1 cellular context compared by ENCODE assay signal in the genomic region with DNA sequence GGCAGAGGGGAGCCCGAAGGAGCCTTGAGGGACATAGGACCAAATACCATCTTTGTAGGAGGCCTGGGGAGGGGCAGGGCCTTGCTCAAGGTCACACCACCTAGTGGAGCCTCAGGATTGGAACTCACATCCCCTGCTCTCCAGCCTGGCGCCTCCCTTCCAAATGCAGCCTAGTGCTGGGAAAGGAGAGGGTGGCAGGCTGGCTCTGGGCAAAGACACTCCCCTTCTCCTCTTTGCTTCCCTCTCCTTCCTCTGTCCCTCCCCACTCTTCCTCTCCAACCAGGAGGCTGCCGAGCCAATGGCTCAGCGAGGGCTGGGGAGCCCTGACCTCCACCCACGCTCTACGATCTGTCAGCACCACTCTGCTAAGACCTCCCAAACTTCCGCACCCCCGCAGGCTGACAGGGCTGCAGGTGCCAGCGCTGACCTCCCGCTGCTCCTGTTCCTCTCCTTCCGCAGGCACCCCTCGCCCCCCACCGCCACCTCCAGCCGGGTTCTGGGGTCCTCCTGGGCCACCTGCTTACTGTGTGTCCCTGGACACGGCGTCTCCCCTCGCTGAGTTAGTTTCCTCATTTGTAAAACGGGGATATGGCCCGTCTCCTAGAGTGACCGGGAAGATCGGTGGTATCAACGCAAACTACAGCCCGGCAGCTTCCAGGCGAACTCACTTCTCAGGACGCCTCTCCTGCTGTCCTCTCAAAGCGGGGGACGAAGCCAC.
A peak's percentile ranks its signal among the peaks of the same experiment; 100 is the strongest.
TF ChIP-seq lines count a peak whose summit lies in the region.

No MANE protein-coding gene starts in this region.

TF ChIP-seq in HepG2, 621 proteins besides CTCF, POLR2A, EP300 and RAD21 (continued from another document and continues in another):
- TF ChIP-seq MED8 (CRISPR knock-in tag; IDR thresholded peaks at IDR 0.05; ENCODE audit: insufficient replicate concordance) (peak; percentile 68), ZNF749 (CRISPR knock-in tag; IDR thresholded peaks at IDR 0.05; ENCODE audit: borderline replicate concordance) (no peak), ZNF720 (CRISPR knock-in tag; IDR thresholded peaks at IDR 0.05) (no peak), ZNF776 (CRISPR knock-in tag; IDR thresholded peaks at IDR 0.05) (peak; percentile 80), SRSF4 (IDR thresholded peaks at IDR 0.05; ENCODE audit: low read depth, low read length, poor library complexity, severe bottlenecking) (peak; percentile 26), ZFAT (CRISPR knock-in tag; conservative IDR thresholded peaks at IDR 0.05) (no peak), FOXM1 (CRISPR knock-in tag; IDR thresholded peaks at IDR 0.05) (no peak), DMAP1 (CRISPR knock-in tag; IDR thresholded peaks at IDR 0.05) (no peak), ZNF747 (CRISPR knock-in tag; IDR thresholded peaks at IDR 0.05; ENCODE audit: borderline replicate concordance) (no peak; the same call in 1 of the 2 replicates), ZSCAN30 (CRISPR knock-in tag; IDR thresholded peaks at IDR 0.05) (no peak), ZBTB7A (CRISPR knock-in tag; IDR thresholded peaks at IDR 0.05) (no peak), KLF15 (CRISPR knock-in tag; IDR thresholded peaks at IDR 0.05; ENCODE audit: borderline replicate concordance) (no peak), SATB2 (CRISPR knock-in tag; IDR thresholded peaks at IDR 0.05) (no peak), ZNF746 (CRISPR knock-in tag; IDR thresholded peaks at IDR 0.05) (peak; percentile 71; the same call in 1 of the 2 replicates), RARG (CRISPR knock-in tag; IDR thresholded peaks at IDR 0.05; ENCODE audit: low read depth) (no peak; the same call in 1 of the 2 replicates), SOX5 (CRISPR knock-in tag; IDR thresholded peaks at IDR 0.05; ENCODE audit: borderline replicate concordance) (no peak), ZSCAN31 (CRISPR knock-in tag; IDR thresholded peaks at IDR 0.05; ENCODE audit: low read depth) (0 out of 2 replicates have a peak, but pooled peaks have one; percentile 17), ZNF614 (CRISPR knock-in tag; IDR thresholded peaks at IDR 0.05; ENCODE audit: borderline replicate concordance) (no peak), GLI4 (CRISPR knock-in tag; IDR thresholded peaks at IDR 0.05; ENCODE audit: borderline replicate concordance) (0 out of 2 replicates have a peak, but pooled peaks have one; percentile 29), ARHGAP35 (CRISPR knock-in tag; IDR thresholded peaks at IDR 0.05; ENCODE audit: borderline replicate concordance) (no peak), PHF5A (CRISPR knock-in tag; IDR thresholded peaks at IDR 0.05; ENCODE audit: low read depth, unreplicated experiment) (no peak), ZNF552 (CRISPR knock-in tag; IDR thresholded peaks at IDR 0.05; ENCODE audit: borderline replicate concordance) (no peak), JUNB (CRISPR knock-in tag; IDR thresholded peaks at IDR 0.05; ENCODE audit: borderline replicate concordance) (no peak), ZKSCAN5 (CRISPR knock-in tag; IDR thresholded peaks at IDR 0.05) (no peak), HOXD1 (CRISPR knock-in tag; IDR thresholded peaks at IDR 0.05) (no peak)
- TF ChIP-seq, protein P1, sequence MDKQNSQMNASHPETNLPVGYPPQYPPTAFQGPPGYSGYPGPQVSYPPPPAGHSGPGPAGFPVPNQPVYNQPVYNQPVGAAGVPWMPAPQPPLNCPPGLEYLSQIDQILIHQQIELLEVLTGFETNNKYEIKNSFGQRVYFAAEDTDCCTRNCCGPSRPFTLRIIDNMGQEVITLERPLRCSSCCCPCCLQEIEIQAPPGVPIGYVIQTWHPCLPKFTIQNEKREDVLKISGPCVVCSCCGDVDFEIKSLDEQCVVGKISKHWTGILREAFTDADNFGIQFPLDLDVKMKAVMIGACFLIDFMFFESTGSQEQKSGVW (CRISPR knock-in tag; IDR thresholded peaks at IDR 0.05; ENCODE audit: borderline replicate concordance) = no peak
- TF ChIP-seq, protein P2, sequence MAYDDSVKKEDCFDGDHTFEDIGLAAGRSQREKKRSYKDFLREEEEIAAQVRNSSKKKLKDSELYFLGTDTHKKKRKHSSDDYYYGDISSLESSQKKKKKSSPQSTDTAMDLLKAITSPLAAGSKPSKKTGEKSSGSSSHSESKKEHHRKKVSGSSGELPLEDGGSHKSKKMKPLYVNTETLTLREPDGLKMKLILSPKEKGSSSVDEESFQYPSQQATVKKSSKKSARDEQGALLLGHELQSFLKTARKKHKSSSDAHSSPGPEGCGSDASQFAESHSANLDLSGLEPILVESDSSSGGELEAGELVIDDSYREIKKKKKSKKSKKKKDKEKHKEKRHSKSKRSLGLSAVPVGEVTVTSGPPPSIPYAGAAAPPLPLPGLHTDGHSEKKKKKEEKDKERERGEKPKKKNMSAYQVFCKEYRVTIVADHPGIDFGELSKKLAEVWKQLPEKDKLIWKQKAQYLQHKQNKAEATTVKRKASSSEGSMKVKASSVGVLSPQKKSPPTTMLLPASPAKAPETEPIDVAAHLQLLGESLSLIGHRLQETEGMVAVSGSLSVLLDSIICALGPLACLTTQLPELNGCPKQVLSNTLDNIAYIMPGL (CRISPR knock-in tag; IDR thresholded peaks at IDR 0.05; ENCODE audit: borderline replicate concordance in 1 of 2, low read depth in 1 of 2) = peak in 1 of 2 experiments; percentile 66; a peak in 2 of 4 replicates
- TF ChIP-seq, protein P3, sequence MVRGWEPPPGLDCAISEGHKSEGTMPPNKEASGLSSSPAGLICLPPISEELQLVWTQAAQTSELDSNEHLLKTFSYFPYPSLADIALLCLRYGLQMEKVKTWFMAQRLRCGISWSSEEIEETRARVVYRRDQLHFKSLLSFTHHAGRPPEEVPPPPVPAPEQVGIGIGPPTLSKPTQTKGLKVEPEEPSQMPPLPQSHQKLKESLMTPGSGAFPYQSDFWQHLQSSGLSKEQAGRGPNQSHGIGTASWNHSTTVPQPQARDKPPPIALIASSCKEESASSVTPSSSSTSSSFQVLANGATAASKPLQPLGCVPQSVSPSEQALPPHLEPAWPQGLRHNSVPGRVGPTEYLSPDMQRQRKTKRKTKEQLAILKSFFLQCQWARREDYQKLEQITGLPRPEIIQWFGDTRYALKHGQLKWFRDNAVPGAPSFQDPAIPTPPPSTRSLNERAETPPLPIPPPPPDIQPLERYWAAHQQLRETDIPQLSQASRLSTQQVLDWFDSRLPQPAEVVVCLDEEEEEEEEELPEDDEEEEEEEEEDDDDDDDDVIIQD (CRISPR knock-in tag; IDR thresholded peaks at IDR 0.05; ENCODE audit: low read depth) = peak; percentile 62; the same call in 1 of the 2 replicates
- TF ChIP-seq, protein P4, sequence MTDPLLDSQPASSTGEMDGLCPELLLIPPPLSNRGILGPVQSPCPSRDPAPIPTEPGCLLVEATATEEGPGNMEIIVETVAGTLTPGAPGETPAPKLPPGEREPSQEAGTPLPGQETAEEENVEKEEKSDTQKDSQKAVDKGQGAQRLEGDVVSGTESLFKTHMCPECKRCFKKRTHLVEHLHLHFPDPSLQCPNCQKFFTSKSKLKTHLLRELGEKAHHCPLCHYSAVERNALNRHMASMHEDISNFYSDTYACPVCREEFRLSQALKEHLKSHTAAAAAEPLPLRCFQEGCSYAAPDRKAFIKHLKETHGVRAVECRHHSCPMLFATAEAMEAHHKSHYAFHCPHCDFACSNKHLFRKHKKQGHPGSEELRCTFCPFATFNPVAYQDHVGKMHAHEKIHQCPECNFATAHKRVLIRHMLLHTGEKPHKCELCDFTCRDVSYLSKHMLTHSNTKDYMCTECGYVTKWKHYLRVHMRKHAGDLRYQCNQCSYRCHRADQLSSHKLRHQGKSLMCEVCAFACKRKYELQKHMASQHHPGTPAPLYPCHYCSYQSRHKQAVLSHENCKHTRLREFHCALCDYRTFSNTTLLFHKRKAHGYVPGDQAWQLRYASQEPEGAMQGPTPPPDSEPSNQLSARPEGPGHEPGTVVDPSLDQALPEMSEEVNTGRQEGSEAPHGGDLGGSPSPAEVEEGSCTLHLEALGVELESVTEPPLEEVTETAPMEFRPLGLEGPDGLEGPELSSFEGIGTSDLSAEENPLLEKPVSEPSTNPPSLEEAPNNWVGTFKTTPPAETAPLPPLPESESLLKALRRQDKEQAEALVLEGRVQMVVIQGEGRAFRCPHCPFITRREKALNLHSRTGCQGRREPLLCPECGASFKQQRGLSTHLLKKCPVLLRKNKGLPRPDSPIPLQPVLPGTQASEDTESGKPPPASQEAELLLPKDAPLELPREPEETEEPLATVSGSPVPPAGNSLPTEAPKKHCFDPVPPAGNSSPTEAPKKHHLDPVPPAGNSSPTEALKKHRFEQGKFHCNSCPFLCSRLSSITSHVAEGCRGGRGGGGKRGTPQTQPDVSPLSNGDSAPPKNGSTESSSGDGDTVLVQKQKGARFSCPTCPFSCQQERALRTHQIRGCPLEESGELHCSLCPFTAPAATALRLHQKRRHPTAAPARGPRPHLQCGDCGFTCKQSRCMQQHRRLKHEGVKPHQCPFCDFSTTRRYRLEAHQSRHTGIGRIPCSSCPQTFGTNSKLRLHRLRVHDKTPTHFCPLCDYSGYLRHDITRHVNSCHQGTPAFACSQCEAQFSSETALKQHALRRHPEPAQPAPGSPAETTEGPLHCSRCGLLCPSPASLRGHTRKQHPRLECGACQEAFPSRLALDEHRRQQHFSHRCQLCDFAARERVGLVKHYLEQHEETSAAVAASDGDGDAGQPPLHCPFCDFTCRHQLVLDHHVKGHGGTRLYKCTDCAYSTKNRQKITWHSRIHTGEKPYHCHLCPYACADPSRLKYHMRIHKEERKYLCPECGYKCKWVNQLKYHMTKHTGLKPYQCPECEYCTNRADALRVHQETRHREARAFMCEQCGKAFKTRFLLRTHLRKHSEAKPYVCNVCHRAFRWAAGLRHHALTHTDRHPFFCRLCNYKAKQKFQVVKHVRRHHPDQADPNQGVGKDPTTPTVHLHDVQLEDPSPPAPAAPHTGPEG (CRISPR knock-in tag; IDR thresholded peaks at IDR 0.05) = no peak; the same call in 1 of the 2 replicates
- TF ChIP-seq, protein P5, sequence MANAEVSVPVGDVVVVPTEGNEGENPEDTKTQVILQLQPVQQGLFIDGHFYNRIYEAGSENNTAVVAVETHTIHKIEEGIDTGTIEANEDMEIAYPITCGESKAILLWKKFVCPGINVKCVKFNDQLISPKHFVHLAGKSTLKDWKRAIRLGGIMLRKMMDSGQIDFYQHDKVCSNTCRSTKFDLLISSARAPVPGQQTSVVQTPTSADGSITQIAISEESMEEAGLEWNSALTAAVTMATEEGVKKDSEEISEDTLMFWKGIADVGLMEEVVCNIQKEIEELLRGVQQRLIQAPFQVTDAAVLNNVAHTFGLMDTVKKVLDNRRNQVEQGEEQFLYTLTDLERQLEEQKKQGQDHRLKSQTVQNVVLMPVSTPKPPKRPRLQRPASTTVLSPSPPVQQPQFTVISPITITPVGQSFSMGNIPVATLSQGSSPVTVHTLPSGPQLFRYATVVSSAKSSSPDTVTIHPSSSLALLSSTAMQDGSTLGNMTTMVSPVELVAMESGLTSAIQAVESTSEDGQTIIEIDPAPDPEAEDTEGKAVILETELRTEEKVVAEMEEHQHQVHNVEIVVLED (CRISPR knock-in tag; IDR thresholded peaks at IDR 0.05; ENCODE audit: borderline replicate concordance) = peak; percentile 20; the same call in 1 of the 2 replicates
- TF ChIP-seq, protein P6, sequence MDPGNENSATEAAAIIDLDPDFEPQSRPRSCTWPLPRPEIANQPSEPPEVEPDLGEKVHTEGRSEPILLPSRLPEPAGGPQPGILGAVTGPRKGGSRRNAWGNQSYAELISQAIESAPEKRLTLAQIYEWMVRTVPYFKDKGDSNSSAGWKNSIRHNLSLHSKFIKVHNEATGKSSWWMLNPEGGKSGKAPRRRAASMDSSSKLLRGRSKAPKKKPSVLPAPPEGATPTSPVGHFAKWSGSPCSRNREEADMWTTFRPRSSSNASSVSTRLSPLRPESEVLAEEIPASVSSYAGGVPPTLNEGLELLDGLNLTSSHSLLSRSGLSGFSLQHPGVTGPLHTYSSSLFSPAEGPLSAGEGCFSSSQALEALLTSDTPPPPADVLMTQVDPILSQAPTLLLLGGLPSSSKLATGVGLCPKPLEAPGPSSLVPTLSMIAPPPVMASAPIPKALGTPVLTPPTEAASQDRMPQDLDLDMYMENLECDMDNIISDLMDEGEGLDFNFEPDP (CRISPR knock-in tag; conservative IDR thresholded peaks at IDR 0.05) = no peak
- TF ChIP-seq, protein P7, sequence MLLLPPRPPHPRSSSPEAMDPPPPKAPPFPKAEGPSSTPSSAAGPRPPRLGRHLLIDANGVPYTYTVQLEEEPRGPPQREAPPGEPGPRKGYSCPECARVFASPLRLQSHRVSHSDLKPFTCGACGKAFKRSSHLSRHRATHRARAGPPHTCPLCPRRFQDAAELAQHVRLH (CRISPR knock-in tag; IDR thresholded peaks at IDR 0.05; ENCODE audit: borderline replicate concordance, low read depth) = 0 out of 2 replicates have a peak, but pooled peaks have one; percentile 32
- TF ChIP-seq, protein P8, sequence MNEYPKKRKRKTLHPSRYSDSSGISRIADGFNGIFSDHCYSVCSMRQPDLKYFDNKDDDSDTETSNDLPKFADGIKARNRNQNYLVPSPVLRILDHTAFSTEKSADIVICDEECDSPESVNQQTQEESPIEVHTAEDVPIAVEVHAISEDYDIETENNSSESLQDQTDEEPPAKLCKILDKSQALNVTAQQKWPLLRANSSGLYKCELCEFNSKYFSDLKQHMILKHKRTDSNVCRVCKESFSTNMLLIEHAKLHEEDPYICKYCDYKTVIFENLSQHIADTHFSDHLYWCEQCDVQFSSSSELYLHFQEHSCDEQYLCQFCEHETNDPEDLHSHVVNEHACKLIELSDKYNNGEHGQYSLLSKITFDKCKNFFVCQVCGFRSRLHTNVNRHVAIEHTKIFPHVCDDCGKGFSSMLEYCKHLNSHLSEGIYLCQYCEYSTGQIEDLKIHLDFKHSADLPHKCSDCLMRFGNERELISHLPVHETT (CRISPR knock-in tag; conservative IDR thresholded peaks at IDR 0.05) = no peak; the same call in 1 of the 2 replicates
- TF ChIP-seq, protein P9, sequence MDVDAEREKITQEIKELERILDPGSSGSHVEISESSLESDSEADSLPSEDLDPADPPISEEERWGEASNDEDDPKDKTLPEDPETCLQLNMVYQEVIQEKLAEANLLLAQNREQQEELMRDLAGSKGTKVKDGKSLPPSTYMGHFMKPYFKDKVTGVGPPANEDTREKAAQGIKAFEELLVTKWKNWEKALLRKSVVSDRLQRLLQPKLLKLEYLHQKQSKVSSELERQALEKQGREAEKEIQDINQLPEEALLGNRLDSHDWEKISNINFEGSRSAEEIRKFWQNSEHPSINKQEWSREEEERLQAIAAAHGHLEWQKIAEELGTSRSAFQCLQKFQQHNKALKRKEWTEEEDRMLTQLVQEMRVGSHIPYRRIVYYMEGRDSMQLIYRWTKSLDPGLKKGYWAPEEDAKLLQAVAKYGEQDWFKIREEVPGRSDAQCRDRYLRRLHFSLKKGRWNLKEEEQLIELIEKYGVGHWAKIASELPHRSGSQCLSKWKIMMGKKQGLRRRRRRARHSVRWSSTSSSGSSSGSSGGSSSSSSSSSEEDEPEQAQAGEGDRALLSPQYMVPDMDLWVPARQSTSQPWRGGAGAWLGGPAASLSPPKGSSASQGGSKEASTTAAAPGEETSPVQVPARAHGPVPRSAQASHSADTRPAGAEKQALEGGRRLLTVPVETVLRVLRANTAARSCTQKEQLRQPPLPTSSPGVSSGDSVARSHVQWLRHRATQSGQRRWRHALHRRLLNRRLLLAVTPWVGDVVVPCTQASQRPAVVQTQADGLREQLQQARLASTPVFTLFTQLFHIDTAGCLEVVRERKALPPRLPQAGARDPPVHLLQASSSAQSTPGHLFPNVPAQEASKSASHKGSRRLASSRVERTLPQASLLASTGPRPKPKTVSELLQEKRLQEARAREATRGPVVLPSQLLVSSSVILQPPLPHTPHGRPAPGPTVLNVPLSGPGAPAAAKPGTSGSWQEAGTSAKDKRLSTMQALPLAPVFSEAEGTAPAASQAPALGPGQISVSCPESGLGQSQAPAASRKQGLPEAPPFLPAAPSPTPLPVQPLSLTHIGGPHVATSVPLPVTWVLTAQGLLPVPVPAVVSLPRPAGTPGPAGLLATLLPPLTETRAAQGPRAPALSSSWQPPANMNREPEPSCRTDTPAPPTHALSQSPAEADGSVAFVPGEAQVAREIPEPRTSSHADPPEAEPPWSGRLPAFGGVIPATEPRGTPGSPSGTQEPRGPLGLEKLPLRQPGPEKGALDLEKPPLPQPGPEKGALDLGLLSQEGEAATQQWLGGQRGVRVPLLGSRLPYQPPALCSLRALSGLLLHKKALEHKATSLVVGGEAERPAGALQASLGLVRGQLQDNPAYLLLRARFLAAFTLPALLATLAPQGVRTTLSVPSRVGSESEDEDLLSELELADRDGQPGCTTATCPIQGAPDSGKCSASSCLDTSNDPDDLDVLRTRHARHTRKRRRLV (CRISPR knock-in tag; IDR thresholded peaks at IDR 0.05) = no peak
